Comparison of ENCODE assay signal across 12 cellular contexts in genomic region chr2:230203110-230203676, GRCh38. TPM values are rescaled to one million over a fixed set of nuclear protein-coding genes. Genes with fewer than 3 reads are reported as not detected.
A peak's percentile ranks its signal among the peaks of the same experiment; 100 is the strongest.
DNase-seq lines count a peak whose midpoint lies in the region; ATAC-seq and TF ChIP-seq lines count a peak whose summit lies in the region.
"Had no signal": no experiment of that assay in that cellular context is flagged by ENCODE, and none has a peak within 500 bp of the region (broad histone marks: within the 10 kb centered on the region; RNA-seq: fewer than 3 reads in every experiment).

No MANE protein-coding gene starts in this region.

- no peaks in the 10 kb centered on the region for H3K27me3 Mint-ChIP-seq in activated CD8-positive, alpha-beta memory T cell treated with anti-CD3 and anti-CD28 coated beads, Interleukin-2, amount 10 ng/mL, durations not matched to agents 7 days and 5 days
- H3K27me3 Mint-ChIP-seq in naive thymus-derived CD4-positive, alpha-beta T cell: no peaks in the 10 kb centered on the region

- no peak for ATAC-seq in activated CD8-positive, alpha-beta memory T cell treated with anti-CD3 and anti-CD28 coated beads, Interleukin-2, amount 10 ng/mL, durations not matched to agents 7 days and 5 days
- ATAC-seq in GM21619 (IDR thresholded peaks at IDR 0.05; ENCODE audit: unreplicated experiment) (peak; percentile 36), HG02623 (IDR thresholded peaks at IDR 0.05; ENCODE audit: unreplicated experiment) (no peak)
- ATAC-seq in naive thymus-derived CD4-positive, alpha-beta T cell: no peak

- no peak for DNase-seq in activated CD8-positive, alpha-beta memory T cell treated with anti-CD3 and anti-CD28 coated beads, Interleukin-2, amount 10 ng/mL, durations not matched to agents 7 days and 5 days
- no peak for DNase-seq in activated CD8-positive, alpha-beta memory T cell treated with anti-CD3 and anti-CD28 coated beads for 24 hours
- peak; percentile 74 to 94 for DNase-seq in HL-60 (ENCODE audit: low read depth in 1 of 2, low spot score in 1 of 2)
- DNase-seq in naive thymus-derived CD4-positive, alpha-beta T cell: no peak
- DNase-seq in NCI-H1694 (lab: John Stamatoyannopoulos, UW): no peak
- no peak for DNase-seq in pons (ENCODE audit: low spot score)
- DNase-seq: ACHN, foreskin fibroblast, SW 1271 had no signal

- intact Hi-C loops in naive thymus-derived CD4-positive, alpha-beta T cell (cut with micrococcal nuclease): loop anchor here in 1 of 2 donors (5.0 kb wide), 1 partner anchor 409 kb away; no protein-coding TSS in a partner anchor

- peaks cover 0 to 2% (median 0%) of the 10 kb centered on the region in 3 experiments for H3K9me3 ChIP-seq in naive thymus-derived CD4-positive, alpha-beta T cell (ENCODE audit: control insufficient read depth in 2 of 3, low read length in 3 of 3)

- H3K36me3 Mint-ChIP-seq in activated CD8-positive, alpha-beta memory T cell treated with anti-CD3 and anti-CD28 coated beads, Interleukin-2, amount 10 ng/mL, durations not matched to agents 7 days and 5 days: peaks cover 72% of the 10 kb centered on the region
- H3K36me3 Mint-ChIP-seq in naive thymus-derived CD4-positive, alpha-beta T cell: peaks cover 31 to 79% (median 64%) of the 10 kb centered on the region in 5 donors

- no peaks in the 10 kb centered on the region for H3K9me3 Mint-ChIP-seq in activated CD8-positive, alpha-beta memory T cell treated with anti-CD3 and anti-CD28 coated beads, Interleukin-2, amount 10 ng/mL, durations not matched to agents 7 days and 5 days (ENCODE audit: low read depth)
- H3K9me3 Mint-ChIP-seq in naive thymus-derived CD4-positive, alpha-beta T cell: peaks cover 0 to 1% (median 0%) of the 10 kb centered on the region in 11 donors

- H3K4me1 ChIP-seq in naive thymus-derived CD4-positive, alpha-beta T cell (ENCODE audit: control insufficient read depth in 2 of 2, insufficient read depth in 2 of 2, low read length in 2 of 2): no peaks in the 10 kb centered on the region

- peak overlapping the region; percentile 74 for H3K27ac Mint-ChIP-seq in activated CD8-positive, alpha-beta memory T cell treated with anti-CD3 and anti-CD28 coated beads, Interleukin-2, amount 10 ng/mL, durations not matched to agents 7 days and 5 days
- peak overlapping the region in 5 of 9 donors; percentile 9 to 89 (median 57) for H3K27ac Mint-ChIP-seq in naive thymus-derived CD4-positive, alpha-beta T cell

- H3K4me1 Mint-ChIP-seq in activated CD8-positive, alpha-beta memory T cell treated with anti-CD3 and anti-CD28 coated beads, Interleukin-2, amount 10 ng/mL, durations not matched to agents 7 days and 5 days: peaks cover 31% of the 10 kb centered on the region
- H3K4me1 Mint-ChIP-seq in naive thymus-derived CD4-positive, alpha-beta T cell: peaks cover 5 to 25% (median 12%) of the 10 kb centered on the region in 7 donors

- H3K27me3 ChIP-seq in HL-60 (ENCODE audit: insufficient read depth, poor library complexity, severe bottlenecking): no peaks in the 10 kb centered on the region
- H3K27me3 ChIP-seq in naive thymus-derived CD4-positive, alpha-beta T cell (ENCODE audit: control insufficient read depth in 2 of 2, insufficient read depth in 2 of 2, low read length in 2 of 2): no peaks in the 10 kb centered on the region

- H3K36me3 ChIP-seq in naive thymus-derived CD4-positive, alpha-beta T cell (ENCODE audit: control insufficient read depth in 2 of 3, insufficient read depth in 3 of 3, low read length in 3 of 3): peaks cover 45 to 95% (median 51%) of the 10 kb centered on the region in 3 experiments

- POLR2A ChIA-PET in naive thymus-derived CD4-positive, alpha-beta T cell (lab: Charles Lee): no interaction called here

- TF ChIP-seq CTCF in HL-60 (IDR thresholded peaks at IDR 0.05; ENCODE audit: insufficient read depth, low read length): no peak

- no peak overlapping the region for H3K4me3 Mint-ChIP-seq in activated CD8-positive, alpha-beta memory T cell treated with anti-CD3 and anti-CD28 coated beads, Interleukin-2, amount 10 ng/mL, durations not matched to agents 7 days and 5 days
- H3K4me3 Mint-ChIP-seq in naive thymus-derived CD4-positive, alpha-beta T cell: no peak overlapping the region

- peak overlapping the region; percentile 80 for H3K27ac ChIP-seq in HL-60 (replicated peaks)
- no peak overlapping the region for H3K27ac ChIP-seq in naive thymus-derived CD4-positive, alpha-beta T cell (ENCODE audit: low read depth, low read length)

- peak overlapping the region; percentile 19 for H3K4me3 ChIP-seq in HL-60 (replicated peaks; ENCODE audit: insufficient read depth, low read length)
- no peak overlapping the region for H3K4me3 ChIP-seq in naive thymus-derived CD4-positive, alpha-beta T cell (ENCODE audit: low read length)

- CTCF ChIA-PET in activated CD8-positive, alpha-beta memory T cell treated with anti-CD3 and anti-CD28 coated beads, Interleukin-2, amount 10 ng/mL, durations not matched to agents 7 days and 5 days (lab: Charles Lee): interaction anchor here (0.7 to 1.5 kb wide), 3 partner anchors 10 to 50 kb away, joined by 3 to 6 read pairs (median 4); no protein-coding TSS in a partner anchor
- CTCF ChIA-PET in naive thymus-derived CD4-positive, alpha-beta T cell (lab: Charles Lee): interaction anchor here (0.7 kb wide), 1 partner anchor 411 kb away, joined by 3 read pairs; no protein-coding TSS in a partner anchor

RNA-seq across cellular contexts. Expression of gene SP110, which starts 16.6 kb away (rescaled TPM):
- total RNA-seq in activated CD8-positive, alpha-beta memory T cell treated with anti-CD3 and anti-CD28 coated beads, Interleukin-2, amount 10 ng/mL, durations not matched to agents 7 days and 5 days: 100 to 1,000 TPM; 111 to 148 TPM
- 100 to 1,000 TPM in 4 of 5 experiments, 10 to 100 TPM in 1; 97.5 to 182 (median 117) TPM for total RNA-seq in naive thymus-derived CD4-positive, alpha-beta T cell
- polyA plus RNA-seq in naive thymus-derived CD4-positive, alpha-beta T cell: 100 to 1,000 TPM in 1 of 2 donors, 10 to 100 TPM in 1; 89.8 to 101 TPM

RNA-seq across cellular contexts. Expression of gene SP140, which starts 22.3 kb away (rescaled TPM):
- 100 to 1,000 TPM; 132 to 142 TPM for total RNA-seq in activated CD8-positive, alpha-beta memory T cell treated with anti-CD3 and anti-CD28 coated beads, Interleukin-2, amount 10 ng/mL, durations not matched to agents 7 days and 5 days
- 100 to 1,000 TPM in 1 of 5 experiments, 10 to 100 TPM in 4; 34.5 to 120 (median 45.2) TPM for total RNA-seq in naive thymus-derived CD4-positive, alpha-beta T cell
- polyA plus RNA-seq in naive thymus-derived CD4-positive, alpha-beta T cell: 10 to 100 TPM; 11.3 to 13.0 TPM
- total RNA-seq: MCF 10A had no signal

Comparison
In these comparisons a context has a peak if more than half of its experiments do, and no peak if none do; other contexts are left out.
1. DNase-seq: peak in HL-60 (2 of 2); none in activated CD8-positive, alpha-beta memory T cell treated with anti-CD3 and anti-CD28 coated beads, Interleukin-2, amount 10 ng/mL, durations not matched to agents 7 days and 5 days (single experiment), activated CD8-positive, alpha-beta memory T cell treated with anti-CD3 and anti-CD28 coated beads for 24 hours (single experiment), naive thymus-derived CD4-positive, alpha-beta T cell (0 of 9), NCI-H1694 (single experiment) and pons (single experiment).